ENCODE assay signal across 8 cellular contexts in genomic region chr2:178403671-178404379, GRCh38. TPM values are rescaled to one million over a fixed set of nuclear protein-coding genes. Genes with fewer than 3 reads are reported as not detected.
A peak's percentile ranks its signal among the peaks of the same experiment; 100 is the strongest.
DNase-seq lines count a peak whose midpoint lies in the region; ATAC-seq and TF ChIP-seq lines count a peak whose summit lies in the region.

No MANE protein-coding gene starts in this region.

- peak overlapping the region; percentile 40 for H3K4me2 ChIP-seq in OCI-LY1 (ENCODE audit: low read length)

- DNase-seq in AG20443 (ENCODE audit: low spot score) (peak; percentile 9), OCI-M2 (lab: John Stamatoyannopoulos, UW; ENCODE audit: unreplicated experiment) (no peak), sciatic nerve (ENCODE audit: low spot score) (no peak), SHP77 (lab: John Stamatoyannopoulos, UW) (no peak), GOT3 (lab: John Stamatoyannopoulos, UW) (no peak)

- H3K79me2 ChIP-seq in OCI-LY1 (ENCODE audit: insufficient read depth, low read length), result no peaks in the 10 kb centered on the region

- H4K20me1 ChIP-seq in OCI-LY1 (ENCODE audit: insufficient read depth, low read length), result no peaks in the 10 kb centered on the region

- intact Hi-C loops in sciatic nerve (cut with DNase I), result no loop called here

- H3K4me3 ChIP-seq in OCI-LY1 (ENCODE audit: low read depth, low read length, poor library complexity, severe bottlenecking), result no peak overlapping the region

- no peaks in the 10 kb centered on the region for H3K9me2 ChIP-seq in OCI-LY1 (ENCODE audit: low read depth, low read length)

- H3K27me3 ChIP-seq in OCI-LY1 (ENCODE audit: insufficient read depth, low read length), result no peaks in the 10 kb centered on the region

- no peak overlapping the region for H2AFZ ChIP-seq in OCI-LY1 (ENCODE audit: low read length)

- H3K36me3 ChIP-seq in OCI-LY1 (ENCODE audit: insufficient read depth, low read length), result no peaks in the 10 kb centered on the region

- no peak for TF ChIP-seq CTCF in OCI-LY1 (IDR thresholded peaks at IDR 0.05; ENCODE audit: low read length)

- peaks cover 31% of the 10 kb centered on the region for H3K4me1 ChIP-seq in OCI-LY1 (ENCODE audit: insufficient read depth, low read length, severe bottlenecking)

- peak; percentile 45 for ATAC-seq in GM19035 (IDR thresholded peaks at IDR 0.05; ENCODE audit: unreplicated experiment)
- peak; percentile 38 for ATAC-seq in HG02884 (IDR thresholded peaks at IDR 0.05; ENCODE audit: unreplicated experiment)
- ATAC-seq in sciatic nerve, result no peak

- H3K9ac ChIP-seq in OCI-LY1 (ENCODE audit: low read length), result peak overlapping the region; percentile 19; the same call in 1 of the 2 replicates

- H3K27ac ChIP-seq in OCI-LY1 (ENCODE audit: low read depth, low read length, poor library complexity, severe bottlenecking), result peak overlapping the region; percentile 88

- H3K9me3 ChIP-seq in OCI-LY1 (ENCODE audit: low read length), result no peaks in the 10 kb centered on the region

- no peaks in the 10 kb centered on the region for H3F3A ChIP-seq in OCI-LY1 (ENCODE audit: insufficient read depth, low read length)

RNA-seq across cellular contexts. Expression of gene PRKRA, which starts 47.1 kb away (rescaled TPM):
- total RNA-seq in sciatic nerve, result 45.4 TPM

RNA-seq across cellular contexts. Expression of gene PJVK, which starts 47.4 kb away (rescaled TPM):
- 7.2 TPM for total RNA-seq in sciatic nerve
